Comparison of ENCODE assay signal across 4 cellular contexts in the genomic region with DNA sequence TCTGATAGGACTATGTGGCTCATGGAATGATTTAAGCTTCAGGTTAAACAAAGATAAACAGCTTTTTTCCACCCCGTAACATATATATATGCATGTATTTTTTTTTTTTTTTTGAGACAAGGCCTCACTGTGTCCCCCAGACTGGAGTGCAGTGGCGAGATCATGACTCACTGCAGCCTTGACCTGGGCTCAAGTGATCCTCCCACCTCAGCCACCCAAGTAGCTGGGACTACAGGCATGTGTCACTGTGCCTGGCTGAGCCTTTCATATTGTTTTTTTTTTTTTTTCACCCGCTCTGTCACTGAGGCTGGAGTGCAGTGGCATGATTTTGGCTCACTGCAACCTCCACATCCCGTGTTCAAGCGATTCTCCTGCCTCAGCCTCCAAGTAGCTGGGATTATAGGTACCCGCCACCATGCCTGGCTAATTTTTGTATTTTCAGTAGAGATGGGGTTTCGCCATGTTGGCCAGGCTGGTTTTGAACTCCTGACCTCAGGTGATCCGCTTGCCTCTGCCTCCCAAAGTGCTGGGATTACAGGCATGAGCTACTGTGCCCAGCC. TPM values are rescaled to one million over a fixed set of nuclear protein-coding genes. Genes with fewer than 3 reads are reported as not detected.
"Had no signal": no experiment of that assay in that cellular context is flagged by ENCODE, and none has a peak within 500 bp of the region (broad histone marks: within the 10 kb centered on the region; RNA-seq: fewer than 3 reads in every experiment).

No MANE protein-coding gene starts in this region.

RNA-seq across cellular contexts. Expression of a gene that starts 55.9 kb away (rescaled TPM):
- total RNA-seq: Right ventricle myocardium inferior, SK-MEL-5, T-cell had no signal
- polyA plus RNA-seq: SK-N-SH had no signal
